In genomic region chr14:54685286-54685845, GRCh38 we compare ENCODE assay signal across 1 cellular context.
TF ChIP-seq lines count a peak whose summit lies in the region.

No MANE protein-coding gene starts in this region.

TF ChIP-seq in GM23338, 12 proteins besides CTCF, POLR2A, EP300 and RAD21 (continued from another document):
- TF ChIP-seq ZNF462 (CRISPR knock-in tag; IDR thresholded peaks at IDR 0.05) (no peak), NANOG (IDR thresholded peaks at IDR 0.05; ENCODE audit: borderline replicate concordance) (no peak), ZNF114 (CRISPR knock-in tag; IDR thresholded peaks at IDR 0.05) (no peak), POLR2AphosphoS5 (IDR thresholded peaks at IDR 0.05; ENCODE audit: low read depth) (no peak), REST (IDR thresholded peaks at IDR 0.05; ENCODE audit: unreplicated experiment) (no peak)
